17 cellular contexts compared by ENCODE assay signal in the genomic region with DNA sequence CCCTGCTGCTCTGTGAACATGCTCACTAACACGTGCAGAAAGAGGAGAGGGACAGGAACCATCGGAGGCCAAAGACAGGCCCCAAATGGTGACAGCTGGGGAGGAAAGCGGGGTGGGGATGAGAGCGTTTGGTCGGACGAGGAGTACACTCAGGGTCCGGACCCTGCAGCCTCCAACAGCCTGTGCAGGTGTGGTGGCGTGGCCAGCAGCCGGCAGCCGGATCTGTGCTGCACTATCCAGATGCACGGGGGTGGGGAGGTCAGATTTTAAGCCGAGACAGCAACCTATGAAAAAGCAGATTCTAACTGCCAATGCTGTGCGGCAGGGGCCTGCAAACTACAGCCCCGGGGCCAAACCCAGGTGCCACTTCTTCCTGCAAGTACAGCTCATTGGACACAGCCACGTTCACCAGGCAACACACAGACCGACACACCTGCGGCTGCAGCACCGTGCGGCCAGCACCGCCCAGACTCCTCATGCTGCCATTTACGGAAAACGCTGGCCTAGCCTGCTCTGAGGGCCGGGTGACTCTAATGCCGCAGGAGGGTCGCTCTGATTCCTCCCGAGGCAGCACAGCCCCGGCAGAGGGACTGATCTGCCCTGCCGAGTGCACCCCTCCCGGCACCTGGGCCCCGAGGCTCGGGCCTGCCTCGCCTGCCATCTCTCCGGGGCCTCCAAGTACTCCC. TPM values are rescaled to one million over a fixed set of nuclear protein-coding genes. Genes with fewer than 3 reads are reported as not detected.
DNase-seq lines count a peak whose midpoint lies in the region; ATAC-seq, FAIRE-seq and TF ChIP-seq lines count a peak whose summit lies in the region.
"Had no signal": no experiment of that assay in that cellular context is flagged by ENCODE, and none has a peak within 500 bp of the region (broad histone marks: within the 10 kb centered on the region; RNA-seq: fewer than 3 reads in every experiment).

No MANE protein-coding gene starts in this region.

- TF ChIP-seq POLR2A in HepG2 (IDR thresholded peaks at IDR 0.05; ENCODE audit: insufficient read depth in 1 of 2, low read depth in 2 of 2, low read length in 2 of 2), result peak in 1 of 2 experiments; percentile 19; a peak in 1 of 4 replicates

- TF ChIP-seq EP300 in HepG2 (IDR thresholded peaks at IDR 0.05; ENCODE audit: low read depth in 2 of 2, low read length in 2 of 2) (no peak), HepG2 (CRISPR knock-in tag; IDR thresholded peaks at IDR 0.05; ENCODE audit: borderline replicate concordance) (no peak)

- H3K4me3 Mint-ChIP-seq in natural killer cell, result no peak overlapping the region
- no peak overlapping the region for H3K4me3 Mint-ChIP-seq in natural killer cell treated with Interleukin-12 subunit alpha and Interleukin-12 subunit beta and Interleukin-15 and Interleukin-18, amount 100 ng/mL, for 72 hours
- no peak overlapping the region for H3K4me3 Mint-ChIP-seq in WTC11
- H3K4me3 Mint-ChIP-seq in glutamatergic neuron (ENCODE audit: unreplicated experiment), result no peak overlapping the region
- H3K4me3 Mint-ChIP-seq: B cell; CD4-positive, alpha-beta memory T cell had no signal

- TF ChIP-seq CTCF in natural killer cell (IDR thresholded peaks at IDR 0.05) (no peak), WTC11 (IDR thresholded peaks at IDR 0.05) (no peak), HepG2 (CRISPR knock-in tag; IDR thresholded peaks at IDR 0.05) (no peak), glutamatergic neuron (IDR thresholded peaks at IDR 0.05; ENCODE audit: partially characterized antibody, unreplicated experiment) (no peak), kidney (IDR thresholded peaks at IDR 0.05; ENCODE audit: borderline replicate concordance, extremely low read depth, insufficient read depth) (no peak)

- H3K27me3 ChIP-seq in HepG2 (ENCODE audit: control insufficient read depth in 1 of 2, insufficient read depth in 2 of 2, low read length in 2 of 2), result no peaks in the 10 kb centered on the region

- no peaks in the 10 kb centered on the region for H3K9me3 Mint-ChIP-seq in natural killer cell
- H3K9me3 Mint-ChIP-seq in natural killer cell treated with Interleukin-12 subunit alpha and Interleukin-12 subunit beta and Interleukin-15 and Interleukin-18, amount 100 ng/mL, for 72 hours, result no peaks in the 10 kb centered on the region
- no peaks in the 10 kb centered on the region for H3K9me3 Mint-ChIP-seq in WTC11
- peaks cover 4% of the 10 kb centered on the region for H3K9me3 Mint-ChIP-seq in glutamatergic neuron (ENCODE audit: unreplicated experiment)

- H3K27me3 Mint-ChIP-seq in natural killer cell (ENCODE audit: low read depth in 2 of 2), result no peaks in the 10 kb centered on the region
- H3K27me3 Mint-ChIP-seq in natural killer cell treated with Interleukin-12 subunit alpha and Interleukin-12 subunit beta and Interleukin-15 and Interleukin-18, amount 100 ng/mL, for 72 hours, result no peaks in the 10 kb centered on the region
- H3K27me3 Mint-ChIP-seq in WTC11 (ENCODE audit: low read depth), result no peaks in the 10 kb centered on the region
- peaks cover 6% of the 10 kb centered on the region for H3K27me3 Mint-ChIP-seq in glutamatergic neuron (ENCODE audit: unreplicated experiment)
- H3K27me3 Mint-ChIP-seq: B cell; CD4-positive, alpha-beta memory T cell had no signal

- H3K4me2 ChIP-seq in HepG2 (ENCODE audit: low read depth, low read length), result no peak overlapping the region
- H3K4me2 ChIP-seq: PC-9 had no signal

- ATAC-seq in natural killer cell, result no peak
- ATAC-seq in natural killer cell treated with Interleukin-12 subunit alpha and Interleukin-12 subunit beta and Interleukin-15 and Interleukin-18, amount 100 ng/mL, for 72 hours, result no peak
- ATAC-seq in WTC11, result no peak
- no peak for ATAC-seq in HepG2
- ATAC-seq in GM21515 (IDR thresholded peaks at IDR 0.05; ENCODE audit: unreplicated experiment), result no peak

- H3K4me1 ChIP-seq in HepG2 (ENCODE audit: insufficient read depth, low read length) (no peaks in the 10 kb centered on the region), kidney (ENCODE audit: control insufficient read depth in 1 of 2, insufficient read depth in 1 of 2, low read depth in 1 of 2, low read length in 2 of 2) (peaks cover 0 to 8% of the 10 kb centered on the region in 2 donors)

- no peak overlapping the region for H2AFZ ChIP-seq in HepG2 (ENCODE audit: low read length)
- H2AFZ ChIP-seq: GM23248, PC-9 had no signal

- no TSS peak for BruUV-seq in HepG2 (replicated peaks; lab: Mats Ljungman, UMichigan)

- H3K9me3 ChIP-seq in HepG2 (ENCODE audit: low read length), result no peaks in the 10 kb centered on the region
- H3K9me3 ChIP-seq in kidney (ENCODE audit: control insufficient read depth in 1 of 2, low read length in 2 of 2), result no peaks in the 10 kb centered on the region

- TF ChIP-seq RAD21 in HepG2 (CRISPR knock-in tag; IDR thresholded peaks at IDR 0.05), result no peak

- DNase-seq in natural killer cell (no peak), WTC11 (ENCODE audit: low spot score) (no peak), HepG2 (ENCODE audit: low spot score) (no peak), glutamatergic neuron (no peak), kidney (no peak)
- DNase-seq in natural killer cell treated with Interleukin-12 subunit alpha and Interleukin-12 subunit beta and Interleukin-15 and Interleukin-18, amount 100 ng/mL, for 72 hours (ENCODE audit: low spot score), result no peak
- DNase-seq: Calu3; CD4-positive, alpha-beta memory T cell; DMS53; GM23248; NCI-H1092; NCI-H2081 treated with DMSO at 0.1 percent for 48 hours; NCI-H510A treated with DMSO at 0.1 percent for 48 hours; NCI-H82; PC-9 had no signal

- intact Hi-C loops in natural killer cell (cut with micrococcal nuclease), result loop anchor here (10.0 kb wide), 2 partner anchors 45 to 165 kb away; a partner anchor contains a TSS
- intact Hi-C loops in HepG2 (cut with micrococcal nuclease; ENCODE audit: unreplicated experiment), result no loop called here
- intact Hi-C loops in kidney (cut with DNase I), result no loop called here

- in situ Hi-C loops in HepG2 (cut with HindIII; ENCODE audit: extremely low pct_ligation_motif_present, low pct_unique_long_range_greater_than_20kb), result no loop called here

- peaks cover 71 to 87% of the 10 kb centered on the region in 2 experiments for H3K36me3 ChIP-seq in HepG2 (replicated peaks in 1 of 2; ENCODE audit: control insufficient read depth in 1 of 2, insufficient read depth in 2 of 2, low read length in 2 of 2)
- H3K36me3 ChIP-seq in kidney (ENCODE audit: control insufficient read depth in 1 of 2, insufficient read depth in 2 of 2, low read length in 2 of 2), result peaks cover 65 to 83% of the 10 kb centered on the region in 2 donors

- H3K9ac ChIP-seq in HepG2 (ENCODE audit: insufficient read depth, low read depth, low read length) (no peak overlapping the region), kidney (ENCODE audit: low read length in 2 of 2) (no peak overlapping the region)
- H3K9ac ChIP-seq: GM23248 had no signal

- peaks cover 6% of the 10 kb centered on the region for H3K79me2 ChIP-seq in HepG2 (ENCODE audit: insufficient read depth, low read length)

- FAIRE-seq in HepG2 (lab: Jason Lieb, UNC) (no peak), kidney (lab: Jason Lieb, UNC) (no peak)

- H3K36me3 Mint-ChIP-seq in natural killer cell, result peaks cover 12% of the 10 kb centered on the region
- H3K36me3 Mint-ChIP-seq in natural killer cell treated with Interleukin-12 subunit alpha and Interleukin-12 subunit beta and Interleukin-15 and Interleukin-18, amount 100 ng/mL, for 72 hours, result peaks cover 19% of the 10 kb centered on the region
- peaks cover 70% of the 10 kb centered on the region for H3K36me3 Mint-ChIP-seq in WTC11
- peaks cover 5% of the 10 kb centered on the region for H3K36me3 Mint-ChIP-seq in glutamatergic neuron (ENCODE audit: unreplicated experiment)

- peaks cover 28 to 40% of the 10 kb centered on the region in 2 donors for H3K4me1 Mint-ChIP-seq in natural killer cell
- peaks cover 8 to 39% of the 10 kb centered on the region in 2 donors for H3K4me1 Mint-ChIP-seq in natural killer cell treated with Interleukin-12 subunit alpha and Interleukin-12 subunit beta and Interleukin-15 and Interleukin-18, amount 100 ng/mL, for 72 hours (ENCODE audit: low read depth in 2 of 2)
- H3K4me1 Mint-ChIP-seq in WTC11, result no peaks in the 10 kb centered on the region
- H3K4me1 Mint-ChIP-seq in glutamatergic neuron (ENCODE audit: low read depth, unreplicated experiment), result no peaks in the 10 kb centered on the region

- CTCF ChIA-PET in WTC11 (lab: Charles Lee) (no interaction called here), HepG2 (lab: Yijun Ruan, JAX; ENCODE audit: low intra/inter-chr PET ratio, low total read pairs) (no interaction called here)

- POLR2A ChIA-PET in WTC11 (lab: Charles Lee), result no interaction called here
- POLR2A ChIA-PET in HepG2 (lab: Yijun Ruan, JAX), result interaction anchor here (0.8 kb wide), 1 partner anchor 23 kb away, joined by 3 read pairs; no protein-coding TSS in a partner anchor

- H3K27ac ChIP-seq in HepG2 (ENCODE audit: extremely low read length, insufficient read depth, low read length) (no peak overlapping the region), kidney (ENCODE audit: low read depth in 2 of 2, low read length in 2 of 2) (no peak overlapping the region)
- H3K27ac ChIP-seq: GM23248, PC-9 had no signal

- peak overlapping the region; percentile 18 to 79 for H3K27ac Mint-ChIP-seq in natural killer cell
- no peak overlapping the region for H3K27ac Mint-ChIP-seq in natural killer cell treated with Interleukin-12 subunit alpha and Interleukin-12 subunit beta and Interleukin-15 and Interleukin-18, amount 100 ng/mL, for 72 hours
- no peak overlapping the region for H3K27ac Mint-ChIP-seq in WTC11
- H3K27ac Mint-ChIP-seq in glutamatergic neuron (ENCODE audit: unreplicated experiment), result no peak overlapping the region
- H3K27ac Mint-ChIP-seq: B cell had no signal

- peaks cover 34% of the 10 kb centered on the region for H4K20me1 ChIP-seq in HepG2 (ENCODE audit: insufficient read depth, low read length)

- H3K4me3 ChIP-seq in HepG2 (replicated peaks in 1 of 3; ENCODE audit: insufficient read depth in 1 of 3, low read depth in 2 of 3, low read length in 3 of 3), result no peak overlapping the region
- H3K4me3 ChIP-seq in kidney (ENCODE audit: low read length in 2 of 2), result no peak overlapping the region
- H3K4me3 ChIP-seq: GM23248, PC-9 had no signal

- 97% methylated on average over 33 of the region's 33 CpGs for WGBS in HepG2 (ENCODE audit: low lambda C conversion rate)

RNA-seq across cellular contexts. Expression of a gene that starts 21.2 kb away (rescaled TPM):
- total RNA-seq in natural killer cell, result 100 to 1,000 TPM; 172 to 365 (median 296) TPM
- 100 to 1,000 TPM; 241 to 534 TPM for total RNA-seq in natural killer cell treated with Interleukin-12 subunit alpha and Interleukin-12 subunit beta and Interleukin-15 and Interleukin-18, amount 100 ng/mL, for 72 hours
- 28.7 to 65.3 TPM (median 58.5 TPM) in 3 replicates for total RNA-seq in WTC11 (2021)
- total RNA-seq in HepG2 (2016; rRNA removed; fragmentation: Illumina TruSeq; extraction: Trizol), result 99.9 and 242 TPM in 2 replicates
- 51.0 and 61.4 TPM in 2 replicates for total RNA-seq in HepG2 (2016; cell fraction: cytosol; rRNA removed; fragmentation: Illumina TruSeq; extraction: Trizol; ENCODE audit: low read depth)
- 83.6 and 248 TPM in 2 replicates for total RNA-seq in HepG2 (2016; cell fraction: insoluble cytoplasmic fraction; rRNA removed; fragmentation: Illumina TruSeq; extraction: Trizol)
- 88.3 and 97.4 TPM in 2 replicates for total RNA-seq in HepG2 (2016; cell fraction: membrane; rRNA removed; fragmentation: Illumina TruSeq; extraction: Trizol)
- 164 and 200 TPM in 2 replicates for total RNA-seq in HepG2 (2016; cell fraction: nucleus; rRNA removed; fragmentation: Illumina TruSeq; extraction: Trizol)
- 349 and 598 TPM in 2 replicates for polyA plus RNA-seq in HepG2 (2011; rRNA removed)
- 384 and 554 TPM in 2 replicates for polyA plus RNA-seq in HepG2 (2011; cell fraction: cytosol; rRNA removed)
- polyA plus RNA-seq in HepG2 (2011; cell fraction: nucleus; rRNA removed), result 293 and 327 TPM in 2 replicates
- polyA plus RNA-seq in HepG2 (2012), result 348 and 404 TPM in 2 replicates
- 38.7 and 40.7 TPM in 2 replicates for polyA plus RNA-seq in HepG2 (2016; cell fraction: cytosol; fragmentation: Illumina TruSeq; extraction: Trizol; ENCODE audit: low read depth)
- 95.9 and 111 TPM in 2 replicates for polyA plus RNA-seq in HepG2 (2016; cell fraction: insoluble cytoplasmic fraction; fragmentation: Illumina TruSeq; extraction: Trizol; ENCODE audit: low read depth)
- polyA plus RNA-seq in HepG2 (2016; cell fraction: membrane; fragmentation: Illumina TruSeq; extraction: Trizol; ENCODE audit: low read depth), result 61.0 and 65.9 TPM in 2 replicates
- polyA plus RNA-seq in HepG2 (2016; cell fraction: nucleus; fragmentation: Illumina TruSeq; extraction: Trizol; ENCODE audit: insufficient read depth, low read depth), result 334 and 368 TPM in 2 replicates
- 181 and 1,731 TPM in 2 replicates for polyA minus RNA-seq in HepG2 (2011; rRNA and poly(A)+ RNA removed; ENCODE audit: low replicate concordance)
- 365 and 408 TPM in 2 replicates for polyA minus RNA-seq in HepG2 (2011; cell fraction: cytosol; rRNA and poly(A)+ RNA removed)
- 137 and 145 TPM in 2 replicates for polyA minus RNA-seq in HepG2 (2011; cell fraction: nucleus; rRNA and poly(A)+ RNA removed)
- total RNA-seq in glutamatergic neuron (ENCODE audit: unreplicated experiment), result 15.6 TPM
- total RNA-seq in kidney, result 85.7 TPM
- polyA plus RNA-seq in kidney (ENCODE audit: insufficient read depth, low read depth, low replicate concordance), result 28.8 TPM

RNA-seq across cellular contexts. Expression of a gene that starts 23.5 kb away (rescaled TPM):
- total RNA-seq in natural killer cell (100 to 1,000 TPM; 423 to 475 (median 468) TPM), WTC11 (2021) (101 to 111 TPM (median 107 TPM) in 3 replicates), HepG2 (2016; rRNA removed; fragmentation: Illumina TruSeq; extraction: Trizol) (28.4 and 31.5 TPM in 2 replicates), glutamatergic neuron (ENCODE audit: unreplicated experiment) (211 TPM), kidney (160 TPM)
- 100 to 1,000 TPM; 160 to 215 TPM for total RNA-seq in natural killer cell treated with Interleukin-12 subunit alpha and Interleukin-12 subunit beta and Interleukin-15 and Interleukin-18, amount 100 ng/mL, for 72 hours
- 19.2 and 20.4 TPM in 2 replicates for total RNA-seq in HepG2 (2016; cell fraction: cytosol; rRNA removed; fragmentation: Illumina TruSeq; extraction: Trizol; ENCODE audit: low read depth)
- total RNA-seq in HepG2 (2016; cell fraction: insoluble cytoplasmic fraction; rRNA removed; fragmentation: Illumina TruSeq; extraction: Trizol), result 23.0 and 34.1 TPM in 2 replicates
- 24.3 and 26.6 TPM in 2 replicates for total RNA-seq in HepG2 (2016; cell fraction: membrane; rRNA removed; fragmentation: Illumina TruSeq; extraction: Trizol)
- total RNA-seq in HepG2 (2016; cell fraction: nucleus; rRNA removed; fragmentation: Illumina TruSeq; extraction: Trizol), result 42.8 and 45.6 TPM in 2 replicates
- polyA plus RNA-seq in HepG2 (2011; rRNA removed) (128 and 148 TPM in 2 replicates), kidney (ENCODE audit: insufficient read depth, low read depth, low replicate concordance) (69.7 TPM)
- 81.5 and 90.2 TPM in 2 replicates for polyA plus RNA-seq in HepG2 (2011; cell fraction: cytosol; rRNA removed)
- 1,010 and 1,066 TPM in 2 replicates for polyA plus RNA-seq in HepG2 (2011; cell fraction: nucleus; rRNA removed)
- 164 and 234 TPM in 2 replicates for polyA plus RNA-seq in HepG2 (2012)
- 19.6 and 21.8 TPM in 2 replicates for polyA plus RNA-seq in HepG2 (2016; cell fraction: cytosol; fragmentation: Illumina TruSeq; extraction: Trizol; ENCODE audit: low read depth)
- 71.8 and 89.7 TPM in 2 replicates for polyA plus RNA-seq in HepG2 (2016; cell fraction: insoluble cytoplasmic fraction; fragmentation: Illumina TruSeq; extraction: Trizol; ENCODE audit: low read depth)
- 40.8 and 42.7 TPM in 2 replicates for polyA plus RNA-seq in HepG2 (2016; cell fraction: membrane; fragmentation: Illumina TruSeq; extraction: Trizol; ENCODE audit: low read depth)
- 316 and 342 TPM in 2 replicates for polyA plus RNA-seq in HepG2 (2016; cell fraction: nucleus; fragmentation: Illumina TruSeq; extraction: Trizol; ENCODE audit: insufficient read depth, low read depth)
- 78.0 and 103 TPM in 2 replicates for polyA minus RNA-seq in HepG2 (2011; rRNA and poly(A)+ RNA removed; ENCODE audit: low replicate concordance)
- polyA minus RNA-seq in HepG2 (2011; cell fraction: cytosol; rRNA and poly(A)+ RNA removed), result 51.7 and 60.9 TPM in 2 replicates
- 117 and 118 TPM in 2 replicates for polyA minus RNA-seq in HepG2 (2011; cell fraction: nucleus; rRNA and poly(A)+ RNA removed)

RNA-seq across cellular contexts. Expression of a gene that starts 37.4 kb away (rescaled TPM):
- total RNA-seq in natural killer cell (10 to 100 TPM; 69.7 to 79.2 (median 75.1) TPM), WTC11 (2021) (15.1 to 20.0 TPM (median 16.9 TPM) in 3 replicates), HepG2 (2016; rRNA removed; fragmentation: Illumina TruSeq; extraction: Trizol) (54.8 and 59.9 TPM in 2 replicates), glutamatergic neuron (ENCODE audit: unreplicated experiment) (40.7 TPM), kidney (79.4 TPM)
- 10 to 100 TPM; 34.0 to 82.2 TPM for total RNA-seq in natural killer cell treated with Interleukin-12 subunit alpha and Interleukin-12 subunit beta and Interleukin-15 and Interleukin-18, amount 100 ng/mL, for 72 hours
- total RNA-seq in HepG2 (2016; cell fraction: cytosol; rRNA removed; fragmentation: Illumina TruSeq; extraction: Trizol; ENCODE audit: low read depth), result 85.1 and 122 TPM in 2 replicates
- 54.5 and 62.8 TPM in 2 replicates for total RNA-seq in HepG2 (2016; cell fraction: insoluble cytoplasmic fraction; rRNA removed; fragmentation: Illumina TruSeq; extraction: Trizol)
- 78.3 and 105 TPM in 2 replicates for total RNA-seq in HepG2 (2016; cell fraction: membrane; rRNA removed; fragmentation: Illumina TruSeq; extraction: Trizol)
- total RNA-seq in HepG2 (2016; cell fraction: nucleus; rRNA removed; fragmentation: Illumina TruSeq; extraction: Trizol), result 40.6 and 45.1 TPM in 2 replicates
- polyA plus RNA-seq in HepG2 (2011; rRNA removed) (59.3 and 69.8 TPM in 2 replicates), kidney (ENCODE audit: insufficient read depth, low read depth, low replicate concordance) (46.7 TPM)
- polyA plus RNA-seq in HepG2 (2011; cell fraction: cytosol; rRNA removed), result 59.9 and 140 TPM in 2 replicates
- polyA plus RNA-seq in HepG2 (2011; cell fraction: nucleus; rRNA removed), result 103 and 130 TPM in 2 replicates
- 48.8 and 63.7 TPM in 2 replicates for polyA plus RNA-seq in HepG2 (2012)
- polyA plus RNA-seq in HepG2 (2016; cell fraction: cytosol; fragmentation: Illumina TruSeq; extraction: Trizol; ENCODE audit: low read depth), result 113 and 149 TPM in 2 replicates
- 62.5 and 66.4 TPM in 2 replicates for polyA plus RNA-seq in HepG2 (2016; cell fraction: insoluble cytoplasmic fraction; fragmentation: Illumina TruSeq; extraction: Trizol; ENCODE audit: low read depth)
- 95.1 and 110 TPM in 2 replicates for polyA plus RNA-seq in HepG2 (2016; cell fraction: membrane; fragmentation: Illumina TruSeq; extraction: Trizol; ENCODE audit: low read depth)
- polyA plus RNA-seq in HepG2 (2016; cell fraction: nucleus; fragmentation: Illumina TruSeq; extraction: Trizol; ENCODE audit: insufficient read depth, low read depth), result 121 and 124 TPM in 2 replicates
- polyA minus RNA-seq in HepG2 (2011; rRNA and poly(A)+ RNA removed; ENCODE audit: low replicate concordance), result 23.1 and 32.6 TPM in 2 replicates
- polyA minus RNA-seq in HepG2 (2011; cell fraction: cytosol; rRNA and poly(A)+ RNA removed), result 18.1 and 19.8 TPM in 2 replicates
- polyA minus RNA-seq in HepG2 (2011; cell fraction: nucleus; rRNA and poly(A)+ RNA removed), result 27.6 and 37.2 TPM in 2 replicates

Comparison
In these comparisons a context has a peak if more than half of its experiments do, and no peak if none do; other contexts are left out.
1. H3K27ac Mint-ChIP-seq: peak in natural killer cell (2 of 2); none in natural killer cell treated with Interleukin-12 subunit alpha and Interleukin-12 subunit beta and Interleukin-15 and Interleukin-18, amount 100 ng/mL, for 72 hours (0 of 2), WTC11 (single experiment) and glutamatergic neuron (single experiment).